In the genomic region with DNA sequence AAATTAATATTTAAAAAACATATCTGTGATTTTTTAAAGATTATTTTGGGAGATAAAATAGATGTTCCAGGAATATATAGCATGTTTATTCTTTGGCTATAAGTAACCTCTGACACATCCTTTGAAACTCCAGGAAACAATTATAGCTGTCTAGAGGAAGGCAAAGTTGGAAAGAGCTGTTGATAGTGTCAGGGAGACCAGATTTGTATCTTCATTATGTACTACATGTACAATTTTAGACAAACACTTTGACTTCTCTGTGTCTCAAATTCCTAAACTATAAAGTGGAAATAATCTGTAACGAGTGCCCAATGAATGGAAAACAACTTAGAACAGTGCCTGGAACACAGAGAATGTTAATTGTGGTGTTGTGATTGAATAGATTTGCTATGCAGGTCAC, we compare ENCODE assay signal across 32 cellular contexts. TPM values are rescaled to one million over a fixed set of nuclear protein-coding genes. Genes with fewer than 3 reads are reported as not detected.
"Had no signal": no experiment of that assay in that cellular context is flagged by ENCODE, and none has a peak within 500 bp of the region (broad histone marks: within the 10 kb centered on the region; RNA-seq: fewer than 3 reads in every experiment).

No MANE protein-coding gene starts in this region.

- ATAC-seq: activated CD8-positive, alpha-beta T cell treated with anti-CD3 and anti-CD28 coated beads for 36 hours; activated T-cell treated with anti-CD3 and anti-CD28 coated beads, Interleukin-2, amount 50 U/mL, for 72 hours; activated T-helper 17 cell treated with anti-CD3 and anti-CD28 coated beads, Interleukin-2, amount 50 U/mL, for 72 hours had no signal

- H3K4me3 Mint-ChIP-seq: activated CD4-positive, alpha-beta T cell treated with anti-CD3 and anti-CD28 coated beads, Interleukin-2, amount 10 ng/mL, durations not matched to agents 24 days and 14 days; activated CD8-positive, alpha-beta T cell treated with anti-CD3 and anti-CD28 coated beads for 36 hours; activated naive CD8-positive, alpha-beta T cell treated with anti-CD3 and anti-CD28 coated beads for 36 hours; activated T-cell treated with anti-CD3 and anti-CD28 coated beads, Interleukin-2, amount 50 U/mL, for 72 hours; activated T-helper 17 cell treated with anti-CD3 and anti-CD28 coated beads, Interleukin-2, amount 50 U/mL, for 72 hours had no signal

- H3K4me1 ChIP-seq: SJSA1 had no signal

- H3K27me3 ChIP-seq: brain microvascular endothelial cell, MG63, SJSA1 had no signal

- H3K9me3 Mint-ChIP-seq: activated CD4-positive, alpha-beta T cell treated with anti-CD3 and anti-CD28 coated beads, Interleukin-2, amount 10 ng/mL, durations not matched to agents 24 days and 14 days; activated T-helper 17 cell treated with anti-CD3 and anti-CD28 coated beads, Interleukin-2, amount 50 U/mL, for 72 hours had no signal

- H3K9me3 ChIP-seq: SJSA1 had no signal

- H3K27ac ChIP-seq: brain microvascular endothelial cell, SJSA1, WERI-Rb-1 had no signal

- H3K4me1 Mint-ChIP-seq: activated CD4-positive, alpha-beta T cell treated with anti-CD3 and anti-CD28 coated beads, Interleukin-2, amount 10 ng/mL, durations not matched to agents 24 days and 14 days; activated naive CD8-positive, alpha-beta T cell treated with anti-CD3 and anti-CD28 coated beads for 36 hours; activated T-helper 17 cell treated with anti-CD3 and anti-CD28 coated beads, Interleukin-2, amount 50 U/mL, for 72 hours had no signal

- H3K4me3 ChIP-seq: MG63, SJSA1 had no signal

- H3K27ac Mint-ChIP-seq: activated CD4-positive, alpha-beta T cell treated with anti-CD3 and anti-CD28 coated beads, Interleukin-2, amount 10 ng/mL, durations not matched to agents 24 days and 14 days; activated CD8-positive, alpha-beta T cell treated with anti-CD3 and anti-CD28 coated beads for 36 hours; activated naive CD8-positive, alpha-beta T cell treated with anti-CD3 and anti-CD28 coated beads for 36 hours; activated T-cell treated with anti-CD3 and anti-CD28 coated beads, Interleukin-2, amount 50 U/mL, for 72 hours; activated T-helper 17 cell treated with anti-CD3 and anti-CD28 coated beads, Interleukin-2, amount 50 U/mL, for 72 hours had no signal

- H3K36me3 ChIP-seq: brain microvascular endothelial cell, MG63, SJSA1, WERI-Rb-1 had no signal

- DNase-seq: activated CD4-positive, alpha-beta T cell treated with anti-CD3 and anti-CD28 coated beads, Interleukin-2, amount 10 ng/mL, durations not matched to agents 24 days and 14 days; activated CD4-positive, alpha-beta T cell treated with anti-CD3 and anti-CD28 coated beads, Interleukin-2, amount 50 U/mL, for 4 hours; activated CD8-positive, alpha-beta T cell treated with anti-CD3 and anti-CD28 coated beads for 36 hours; activated effector memory CD4-positive, alpha-beta T cell treated with anti-CD3 and anti-CD28 coated beads, Interleukin-2, amount 50 U/mL, for 16 hours; activated naive CD4-positive, alpha-beta T cell; activated naive CD4-positive, alpha-beta T cell treated with anti-CD3 and anti-CD28 coated beads, Interleukin-2, amount 50 U/mL, for 16 hours; activated naive CD8-positive, alpha-beta T cell treated with anti-CD3 and anti-CD28 coated beads for 36 hours; activated T-cell treated with anti-CD3 and anti-CD28 coated beads, Interleukin-2, amount 50 U/mL, for 1 hour; activated T-cell treated with anti-CD3 and anti-CD28 coated beads, Interleukin-2, amount 50 U/mL, for 72 hours; amniotic stem cell; aorta; brain microvascular endothelial cell; central memory CD4-positive, alpha-beta T cell; Karpas-422; MG63; NCI-H1048; NCI-H1105 treated with DMSO at 0.1 percent for 48 hours; NCI-H1436; NCI-H1694; NCI-H1930; NCI-H2081 treated with DMSO at 0.1 percent for 48 hours; NCI-H226; NCI-H446 treated with DMSO at 0.1 percent for 48 hours; NCI-H524; SHP77; SW 1271; T1000; WERI-Rb-1 had no signal

- H3K36me3 Mint-ChIP-seq: activated naive CD8-positive, alpha-beta T cell treated with anti-CD3 and anti-CD28 coated beads for 36 hours had no signal

RNA-seq across cellular contexts. Expression of gene ADGRG6, which starts 25.6 kb away (rescaled TPM):
- total RNA-seq: activated CD4-positive, alpha-beta T cell treated with anti-CD3 and anti-CD28 coated beads, Interleukin-2, amount 10 ng/mL, durations not matched to agents 24 days and 14 days; T-helper 1 cell treated with Interleukin-12 subunit alpha and Interleukin-12 subunit beta and Interleukin-4 antibody, amounts not matched to agents 30 ng/mL and 1 ng/mL, for 36 hours; T-helper 2 cell treated with Interferon-gamma antibody and Interleukin-4, amounts not matched to agents 100 ng/mL and 5 ng/mL, for 36 hours had no signal
